ENCODE assay signal across 8 cellular contexts in the genomic region with DNA sequence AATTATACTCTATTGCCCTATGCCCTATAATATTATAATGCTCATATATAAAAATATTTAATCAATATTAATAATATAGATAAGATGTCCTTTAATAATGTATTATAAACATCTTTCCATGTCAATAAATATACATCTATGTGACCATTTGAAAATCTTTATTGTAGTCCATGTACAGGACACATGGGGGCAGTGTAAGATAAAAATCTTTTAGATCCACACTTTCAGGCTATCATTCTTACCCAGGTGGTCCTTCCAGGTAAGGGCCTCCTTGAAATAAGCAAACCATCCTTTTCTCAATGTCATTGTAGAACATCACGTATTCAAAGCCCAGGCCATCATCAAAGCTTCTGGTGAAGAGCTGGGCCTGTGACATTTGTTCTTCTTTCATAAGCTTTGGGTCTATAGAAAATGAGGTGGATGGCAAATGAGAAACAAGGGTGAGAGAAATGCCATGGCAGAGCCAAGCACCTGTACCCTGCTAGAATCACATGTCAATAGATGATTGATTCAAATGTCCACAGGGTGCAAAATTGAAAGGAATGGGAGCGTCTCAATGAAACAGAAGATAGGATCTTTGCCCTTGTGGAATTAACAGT. TPM values are rescaled to one million over a fixed set of nuclear protein-coding genes. Genes with fewer than 3 reads are reported as not detected.
DNase-seq lines count a peak whose midpoint lies in the region; ATAC-seq and TF ChIP-seq lines count a peak whose summit lies in the region.

No MANE protein-coding gene starts in this region.

- H3K4me3 ChIP-seq in AG10803 (ENCODE audit: low read length) (no peak overlapping the region), GM12864 (ENCODE audit: low read depth, low read length) (no peak overlapping the region)

- no peak for ATAC-seq in GM21737 (IDR thresholded peaks at IDR 0.05; ENCODE audit: unreplicated experiment)
- no peak for ATAC-seq in GM21528 (IDR thresholded peaks at IDR 0.05; ENCODE audit: low FRiP score, unreplicated experiment)

- TF ChIP-seq CTCF in AG10803 (conservative IDR thresholded peaks at IDR 0.05; ENCODE audit: low read length) (peak; percentile 51), GM12864 (IDR thresholded peaks at IDR 0.05; ENCODE audit: low read depth, low read length, missing control alignments) (peak; percentile 31)

- DNase-seq in AG10803 (ENCODE audit: low read depth) = no peak
- DNase-seq in GM12864 (ENCODE audit: low read depth) = peak; percentile 12
- peak; percentile 30 for DNase-seq in SK-N-DZ (ENCODE audit: low spot score)
- peak; percentile 41 for DNase-seq in germinal center (ENCODE audit: low spot score)
- no peak for DNase-seq in DMS153 treated with DMSO at 0.1 percent for 48 hours (lab: John Stamatoyannopoulos, UW; ENCODE audit: unreplicated experiment)
- DNase-seq in stimulated activated CD4-positive, alpha-beta T cell treated with anti-CD3 and anti-CD28 coated beads, Interleukin-2, amount 100 ng/mL, for 24 hours = no peak

RNA-seq across cellular contexts. Expression of gene THEM4, which starts 20.2 kb away (rescaled TPM):
- 29.8 and 44.2 TPM in 2 replicates for polyA plus RNA-seq in SK-N-DZ (2014; cell fraction: cytosol; rRNA removed)
- 25.2 and 38.1 TPM in 2 replicates for polyA plus RNA-seq in SK-N-DZ (2014; cell fraction: nucleus; rRNA removed)

RNA-seq across cellular contexts. Expression of gene THEM5, which starts 35.6 kb away (rescaled TPM):
- not detected in 2 replicates for polyA plus RNA-seq in SK-N-DZ (2014; cell fraction: cytosol; rRNA removed)
- polyA plus RNA-seq in SK-N-DZ (2014; cell fraction: nucleus; rRNA removed) = not detected in 2 replicates

RNA-seq across cellular contexts. Expression of gene C2CD4D, which starts 49.5 kb away (rescaled TPM):
- not detected in 2 replicates for polyA plus RNA-seq in SK-N-DZ (2014; cell fraction: cytosol; rRNA removed)
- polyA plus RNA-seq in SK-N-DZ (2014; cell fraction: nucleus; rRNA removed) = not detected in 2 replicates

RNA-seq across cellular contexts. Expression of gene RORC, which starts 57.5 kb away (rescaled TPM):
- 0.44 and 0.96 TPM in 2 replicates for polyA plus RNA-seq in SK-N-DZ (2014; cell fraction: cytosol; rRNA removed)
- 0.79 and 2.0 TPM in 2 replicates for polyA plus RNA-seq in SK-N-DZ (2014; cell fraction: nucleus; rRNA removed)

Comparison
In these comparisons a context has a peak if more than half of its experiments do, and no peak if none do; other contexts are left out.
1. DNase-seq: peak in GM12864 (single experiment), SK-N-DZ (single experiment) and germinal center (single experiment); none in AG10803 (single experiment), DMS153 treated with DMSO at 0.1 percent for 48 hours (single experiment) and stimulated activated CD4-positive, alpha-beta T cell treated with anti-CD3 and anti-CD28 coated beads, Interleukin-2, amount 100 ng/mL, for 24 hours (0 of 2).